Comparison of ENCODE assay signal across 1 cellular context in genomic region chr12:124645530-124646244, GRCh38.
TF ChIP-seq lines count a peak whose summit lies in the region.

No MANE protein-coding gene starts in this region.

TF ChIP-seq in WTC11, 78 proteins besides CTCF, POLR2A, EP300 and RAD21 (continued from another document):
- TF ChIP-seq ATF2 (CRISPR knock-in tag; IDR thresholded peaks at IDR 0.05; ENCODE audit: borderline replicate concordance, low read depth) (no peak), ZNF219 (CRISPR knock-in tag; IDR thresholded peaks at IDR 0.05; ENCODE audit: borderline replicate concordance) (no peak), PREB (CRISPR knock-in tag; IDR thresholded peaks at IDR 0.05; ENCODE audit: borderline replicate concordance) (no peak), NFATC4 (CRISPR knock-in tag; IDR thresholded peaks at IDR 0.05) (no peak), PRDM15 (CRISPR knock-in tag; IDR thresholded peaks at IDR 0.05) (no peak), ZNF425 (CRISPR knock-in tag; conservative IDR thresholded peaks at IDR 0.05) (no peak), GTF2I (CRISPR knock-in tag; conservative IDR thresholded peaks at IDR 0.05) (no peak), FOXK1 (CRISPR knock-in tag; IDR thresholded peaks at IDR 0.05) (no peak), FOXP1 (CRISPR knock-in tag; IDR thresholded peaks at IDR 0.05; ENCODE audit: borderline replicate concordance) (no peak), ETV6 (CRISPR knock-in tag; IDR thresholded peaks at IDR 0.05) (no peak), ARID4B (CRISPR knock-in tag; IDR thresholded peaks at IDR 0.05; ENCODE audit: borderline replicate concordance) (no peak), ZNF232 (CRISPR knock-in tag; IDR thresholded peaks at IDR 0.05) (no peak), SMAD3 (CRISPR knock-in tag; IDR thresholded peaks at IDR 0.05; ENCODE audit: borderline replicate concordance) (no peak), NR3C1 (CRISPR knock-in tag; conservative IDR thresholded peaks at IDR 0.05; ENCODE audit: low read depth) (no peak), CREB1 (CRISPR knock-in tag; IDR thresholded peaks at IDR 0.05) (no peak), RELA (CRISPR knock-in tag; IDR thresholded peaks at IDR 0.05; ENCODE audit: borderline replicate concordance) (no peak)
TF ChIP-seq in WTC11: peak in this region for 0.
